9 cellular contexts compared by ENCODE assay signal in the genomic region with DNA sequence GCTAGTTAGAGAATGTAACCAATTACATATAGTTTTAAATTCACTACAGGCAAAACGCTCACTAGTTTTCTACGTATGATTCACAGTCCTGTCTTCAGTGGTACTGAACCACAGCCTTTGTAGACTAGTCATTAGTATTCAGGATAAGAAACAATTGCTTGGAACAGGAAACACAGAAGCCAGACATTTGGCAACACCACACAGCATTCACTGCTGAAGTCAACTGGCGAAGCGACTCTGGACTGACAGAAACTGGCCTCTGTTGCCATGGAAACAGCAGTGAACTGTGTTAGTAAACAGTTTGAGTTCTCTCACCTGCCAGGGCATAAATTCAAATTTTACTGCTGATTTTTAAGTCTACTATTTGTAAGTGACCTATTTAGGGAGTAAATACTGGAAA. TPM values are rescaled to one million over a fixed set of nuclear protein-coding genes. Genes with fewer than 3 reads are reported as not detected.
DNase-seq lines count a peak whose midpoint lies in the region; ATAC-seq, FAIRE-seq and TF ChIP-seq lines count a peak whose summit lies in the region.
"Had no signal": no experiment of that assay in that cellular context is flagged by ENCODE, and none has a peak within 500 bp of the region (broad histone marks: within the 10 kb centered on the region; RNA-seq: fewer than 3 reads in every experiment).

No MANE protein-coding gene starts in this region.

- WGBS in H1 (ENCODE audit: extremely low coverage in 1 of 2, insufficient coverage in 1 of 2, insufficient read length in 1 of 2, insufficient replicate concordance in 2 of 2, low coverage in 1 of 2, low lambda C conversion rate in 2 of 2, missing lambda C conversion rate in 1 of 2), 2 experiments = 75% methylated on average over 4 of the region's 4 CpGs; no CpG with 5 or more reads in 1 of the 2 experiments
- WGBS in mesodermal cell (ENCODE audit: insufficient coverage in 2 of 2), 2 experiments = 17 to 73% methylated on average over 1 to 2 of the region's 4 CpGs
- 15 to 17% methylated on average over 4 of the region's 4 CpGs for WGBS in lower leg skin, 2 donors

- ATAC-seq in GM21390 (IDR thresholded peaks at IDR 0.05; ENCODE audit: unreplicated experiment) (no peak), GM21576 (IDR thresholded peaks at IDR 0.05; ENCODE audit: unreplicated experiment) (no peak)
- ATAC-seq: activated T-helper 17 cell treated with anti-CD3 and anti-CD28 coated beads, Interleukin-2, amount 50 U/mL, for 72 hours had no signal

- no peak for TF ChIP-seq POLR2A in H1 (IDR thresholded peaks at IDR 0.05; ENCODE audit: control extremely low read depth in 1 of 2, low read depth in 2 of 2, low read length in 2 of 2)
- TF ChIP-seq POLR2A in lower leg skin (IDR thresholded peaks at IDR 0.05) = no peak

- H3K18ac ChIP-seq in H1 (ENCODE audit: extremely low read depth, low read length) = no peak overlapping the region

- no peak overlapping the region for H2BK20ac ChIP-seq in H1 (ENCODE audit: low read length)

- no peaks in the 10 kb centered on the region for H3K27me3 ChIP-seq in H1 (replicated peaks in 1 of 4; ENCODE audit: control insufficient read depth in 3 of 4, extremely low read depth in 1 of 4, insufficient read depth in 3 of 4, low read length in 3 of 4)

- H2BK15ac ChIP-seq in H1 (ENCODE audit: low read length) = no peak overlapping the region

- no peak overlapping the region for H3K4me2 ChIP-seq in H1 (ENCODE audit: insufficient read depth in 1 of 2, low read depth in 2 of 2, low read length in 2 of 2)

- DNase-seq in DMS79 (lab: John Stamatoyannopoulos, UW) (peak; percentile 75), NCI-H2029 treated with DMSO at 0.1 percent for 48 hours (lab: John Stamatoyannopoulos, UW) (peak; percentile 83), H1 (ENCODE audit: low read depth in 1 of 2, low spot score in 2 of 2) (no peak), GM20000 (ENCODE audit: low spot score) (no peak), lower leg skin (ENCODE audit: low spot score in 2 of 2) (no peak)

- H4K20me1 ChIP-seq in H1 (replicated peaks in 1 of 2; ENCODE audit: control insufficient read depth in 1 of 2, insufficient read depth in 2 of 2, low read length in 2 of 2) = no peaks in the 10 kb centered on the region

- H3K4me3 ChIP-seq in H1 (ENCODE audit: extremely low read depth in 1 of 4, insufficient read depth in 2 of 4, low read depth in 3 of 4, low read length in 4 of 4) (no peak overlapping the region), mesodermal cell (ENCODE audit: extremely low read depth, insufficient read depth, low read length, poor library complexity, severe bottlenecking) (no peak overlapping the region), lower leg skin (ENCODE audit: low read depth, poor library complexity, severe bottlenecking) (no peak overlapping the region)

- no peak overlapping the region for H3K9ac ChIP-seq in H1 (replicated peaks in 1 of 4; ENCODE audit: extremely low read depth in 1 of 4, low read depth in 3 of 4, low read length in 3 of 4)

- H2AK5ac ChIP-seq in H1 (ENCODE audit: low read depth, low read length) = no peak overlapping the region

- no peak overlapping the region for H4K5ac ChIP-seq in H1 (ENCODE audit: insufficient read length, low read depth, low read length)

- no peaks in the 10 kb centered on the region for H3K79me1 ChIP-seq in H1 (ENCODE audit: low read depth, low read length)

- TF ChIP-seq RAD21 in H1 (IDR thresholded peaks at IDR 0.05 in 1 of 2, conservative IDR thresholded peaks at IDR 0.05 in 1 of 2; ENCODE audit: low read depth in 2 of 2, low read length in 2 of 2) = no peak

- intact Hi-C loops in lower leg skin (cut with DNase I; ENCODE audit: low total_unique reads) = no loop called here

- H2AFZ ChIP-seq in H1 (ENCODE audit: low read length) = no peak overlapping the region

- no peak overlapping the region for H4K8ac ChIP-seq in H1 (ENCODE audit: extremely low read depth, insufficient read depth, low read length)

- H3K79me2 ChIP-seq in H1 (ENCODE audit: control insufficient read depth in 1 of 2, insufficient read depth in 2 of 2, low read length in 2 of 2) = no peaks in the 10 kb centered on the region

- no peak overlapping the region for H3K27ac ChIP-seq in H1 (ENCODE audit: low read depth, low read length)
- H3K27ac ChIP-seq in mesodermal cell (ENCODE audit: low read depth, low read length, severe bottlenecking) = peak overlapping the region; percentile 71

- no peak overlapping the region for H2BK120ac ChIP-seq in H1 (replicated peaks; ENCODE audit: low read depth, low read length)

- no peaks in the 10 kb centered on the region for H3K36me3 ChIP-seq in H1 (ENCODE audit: control insufficient read depth in 2 of 4, insufficient read depth in 4 of 4, low read length in 3 of 4)
- no peaks in the 10 kb centered on the region for H3K36me3 ChIP-seq in mesodermal cell (ENCODE audit: control insufficient read depth, insufficient read depth, low read length)

- H3K23ac ChIP-seq in H1 (ENCODE audit: insufficient read length) = no peak overlapping the region

- H3K56ac ChIP-seq in H1 (replicated peaks; ENCODE audit: insufficient read length, low read depth, low read length) = no peak overlapping the region

- no peak overlapping the region for H3K4ac ChIP-seq in H1 (replicated peaks; ENCODE audit: insufficient read length, low read depth, low read length)

- H4K91ac ChIP-seq in H1 (replicated peaks; ENCODE audit: insufficient read length, low read length) = no peak overlapping the region

- peaks cover 0 to 2% (median 0%) of the 10 kb centered on the region in 4 experiments; a peak in 2 of 7 replicates for H3K4me1 ChIP-seq in H1 (replicated peaks in 1 of 4; ENCODE audit: control insufficient read depth in 3 of 4, insufficient read depth in 4 of 4, low read length in 3 of 4)
- no peaks in the 10 kb centered on the region for H3K4me1 ChIP-seq in mesodermal cell (ENCODE audit: control insufficient read depth, insufficient read depth, low read length, poor library complexity, severe bottlenecking)

- no peak for TF ChIP-seq CTCF in H1 (IDR thresholded peaks at IDR 0.05; ENCODE audit: control extremely low read depth in 1 of 3, insufficient read depth in 1 of 3, low read depth in 1 of 3, low read length in 3 of 3)
- TF ChIP-seq CTCF in GM20000 (IDR thresholded peaks at IDR 0.05; ENCODE audit: extremely low read depth, missing control alignments) = no peak
- TF ChIP-seq CTCF in lower leg skin (IDR thresholded peaks at IDR 0.05) = no peak

- no peaks in the 10 kb centered on the region for H3K23me2 ChIP-seq in H1 (ENCODE audit: low read depth, low read length)

- POLR2A ChIA-PET in H1 (lab: Charles Lee; ENCODE audit: partially characterized antibody) = interaction anchor here (0.6 kb wide), 1 partner anchor 547 kb away, joined by 3 read pairs; the partner anchor contains the start of gene SLC10A6

- TF ChIP-seq EP300 in H1 (IDR thresholded peaks at IDR 0.05; ENCODE audit: borderline replicate concordance in 1 of 2, low read depth in 2 of 2, low read length in 2 of 2) = no peak

- no peak overlapping the region for H3K14ac ChIP-seq in H1 (ENCODE audit: insufficient read length)

- H2BK12ac ChIP-seq in H1 (ENCODE audit: low read depth, low read length) = no peak overlapping the region

- H3K9me3 ChIP-seq in H1 (ENCODE audit: insufficient read depth in 2 of 2, low read depth in 1 of 2, low read length in 1 of 2) (peaks cover 0 to 4% of the 10 kb centered on the region in 2 experiments; a peak in 1 of 4 replicates), mesodermal cell (ENCODE audit: control insufficient read depth, low read length) (peaks cover 16% of the 10 kb centered on the region)

- CTCF ChIA-PET in H1 (lab: Charles Lee; ENCODE audit: partially characterized antibody) = no interaction called here

- FAIRE-seq in H1 (lab: Jason Lieb, UNC) = no peak

- H2BK5ac ChIP-seq in H1 (ENCODE audit: low read depth, low read length) = no peak overlapping the region

TF ChIP-seq in H1, 55 proteins besides CTCF, POLR2A, EP300 and RAD21:
- TF ChIP-seq ZNF274 (IDR thresholded peaks at IDR 0.05; ENCODE audit: borderline replicate concordance, extremely low read depth, low read length) = peak; percentile 46; the same call in 1 of the 2 replicates
- TF ChIP-seq SIX5 (IDR thresholded peaks at IDR 0.05; ENCODE audit: low read depth, low read length) = no peak
- no peak for TF ChIP-seq RNF2 (IDR thresholded peaks at IDR 0.05; ENCODE audit: borderline replicate concordance, low read depth, low read length, missing control alignments, poor library complexity, severe bottlenecking)
- no peak for TF ChIP-seq SUZ12 (IDR thresholded peaks at IDR 0.05; ENCODE audit: low read length)

RNA-seq across cellular contexts. Expression of gene MAPK10, which starts 57.6 kb away (rescaled TPM):
- 2.5 and 4.0 TPM in 2 replicates for total RNA-seq in H1 (2021; fragmentation: NEBNext Ultra II Directional; extraction: Animal tissue kit (Norgen Biotek cat#: 25700))
- 2.6 and 3.1 TPM in 2 replicates for polyA plus RNA-seq in H1 (2011; rRNA removed)
- 2.2 TPM for polyA plus RNA-seq in H1 (2011; cell fraction: cytosol; rRNA removed)
- 7.2 TPM for polyA plus RNA-seq in H1 (2011; cell fraction: nucleus; rRNA removed)
- polyA plus RNA-seq in H1 (2012, experiment 1 of 2) = 1.7 to 3.1 TPM (median 2.1 TPM) in 4 replicates
- 0.16 TPM for polyA plus RNA-seq in H1 (2012, experiment 2 of 2)
- polyA plus RNA-seq in H1 (2013, experiment 1 of 2) = 1.6 TPM
- polyA plus RNA-seq in H1 (2013, experiment 2 of 2) = 1.8 TPM
- polyA minus RNA-seq in H1 (2011; rRNA and poly(A)+ RNA removed) = 15.9 and 16.2 TPM in 2 replicates
- 8.4 TPM for polyA minus RNA-seq in H1 (2011; cell fraction: cytosol; rRNA and poly(A)+ RNA removed)
- 61.9 TPM for polyA minus RNA-seq in H1 (2011; cell fraction: nucleus; rRNA and poly(A)+ RNA removed)
- 12.2 TPM for polyA plus RNA-seq in mesodermal cell (2013, experiment 1 of 2)
- polyA plus RNA-seq in mesodermal cell (2013, experiment 2 of 2) = 12.1 TPM
- 1 to 10 TPM; 1.7 to 3.2 (median 2.8) TPM for total RNA-seq in lower leg skin

Comparison
In these comparisons a context has a peak if more than half of its experiments do, and no peak if none do; other contexts are left out.
1. DNase-seq: peak in DMS79 (single experiment) and NCI-H2029 treated with DMSO at 0.1 percent for 48 hours (single experiment); none in H1 (0 of 2), GM20000 (single experiment) and lower leg skin (0 of 2).